1 cellular context compared by ENCODE assay signal in genomic region chr14:24147761-24148428, GRCh38.
A peak's percentile ranks its signal among the peaks of the same experiment; 100 is the strongest.
TF ChIP-seq lines count a peak whose summit lies in the region.

No MANE protein-coding gene starts in this region.

TF ChIP-seq in HepG2, 621 proteins besides CTCF, POLR2A, EP300 and RAD21 (continued from another document and continues in another):
- TF ChIP-seq IRF9 (CRISPR knock-in tag; IDR thresholded peaks at IDR 0.05; ENCODE audit: borderline replicate concordance) (peak; percentile 84; the same call in 1 of the 2 replicates), SYNCRIP (IDR thresholded peaks at IDR 0.05; ENCODE audit: insufficient read depth, low read depth, low read length) (no peak), ZSCAN9 (CRISPR knock-in tag; IDR thresholded peaks at IDR 0.05; ENCODE audit: borderline replicate concordance) (no peak), ZNF784 (CRISPR knock-in tag; IDR thresholded peaks at IDR 0.05; ENCODE audit: borderline replicate concordance) (no peak; the same call in 1 of the 2 replicates), ZBTB2 (CRISPR knock-in tag; IDR thresholded peaks at IDR 0.05; ENCODE audit: low read depth) (no peak), NCOA2 (CRISPR knock-in tag; IDR thresholded peaks at IDR 0.05) (peak; percentile 4; the same call in 1 of the 2 replicates), SSRP1 (CRISPR knock-in tag; IDR thresholded peaks at IDR 0.05) (no peak), ZNF674 (CRISPR knock-in tag; IDR thresholded peaks at IDR 0.05; ENCODE audit: low read depth) (no peak), ONECUT2 (CRISPR knock-in tag; IDR thresholded peaks at IDR 0.05) (no peak), SPEN (CRISPR knock-in tag; IDR thresholded peaks at IDR 0.05; ENCODE audit: low read depth) (no peak), ATAD3A (CRISPR knock-in tag; IDR thresholded peaks at IDR 0.05) (0 out of 2 replicates have a peak, but pooled peaks have one; percentile 31), ZNF75D (CRISPR knock-in tag; IDR thresholded peaks at IDR 0.05; ENCODE audit: borderline replicate concordance) (no peak), ARNTL (CRISPR knock-in tag; IDR thresholded peaks at IDR 0.05) (no peak), ZNF441 (CRISPR knock-in tag; IDR thresholded peaks at IDR 0.05; ENCODE audit: borderline replicate concordance) (no peak), RARA (CRISPR knock-in tag; IDR thresholded peaks at IDR 0.05) (no peak), NFIC (IDR thresholded peaks at IDR 0.05; ENCODE audit: low read length) (no peak), ZNF710 (CRISPR knock-in tag; IDR thresholded peaks at IDR 0.05; ENCODE audit: borderline replicate concordance) (0 out of 2 replicates have a peak, but pooled peaks have one; percentile 49), HOXA3 (CRISPR knock-in tag; IDR thresholded peaks at IDR 0.05) (0 out of 2 replicates have a peak, but pooled peaks have one; percentile 1), PHF5A (CRISPR knock-in tag; IDR thresholded peaks at IDR 0.05; ENCODE audit: low read depth, unreplicated experiment) (no peak), ZNF589 (CRISPR knock-in tag; conservative IDR thresholded peaks at IDR 0.05) (no peak), PLSCR1 (CRISPR knock-in tag; IDR thresholded peaks at IDR 0.05; ENCODE audit: borderline replicate concordance) (no peak), ERF (CRISPR knock-in tag; IDR thresholded peaks at IDR 0.05) (no peak), ZNF878 (CRISPR knock-in tag; IDR thresholded peaks at IDR 0.05) (no peak), ZBTB38 (CRISPR knock-in tag; IDR thresholded peaks at IDR 0.05) (peak; percentile 19; the same call in 1 of the 2 replicates), EEA1 (CRISPR knock-in tag; IDR thresholded peaks at IDR 0.05; ENCODE audit: borderline replicate concordance) (peak; percentile 96; the same call in 1 of the 2 replicates)
- TF ChIP-seq, protein P1, sequence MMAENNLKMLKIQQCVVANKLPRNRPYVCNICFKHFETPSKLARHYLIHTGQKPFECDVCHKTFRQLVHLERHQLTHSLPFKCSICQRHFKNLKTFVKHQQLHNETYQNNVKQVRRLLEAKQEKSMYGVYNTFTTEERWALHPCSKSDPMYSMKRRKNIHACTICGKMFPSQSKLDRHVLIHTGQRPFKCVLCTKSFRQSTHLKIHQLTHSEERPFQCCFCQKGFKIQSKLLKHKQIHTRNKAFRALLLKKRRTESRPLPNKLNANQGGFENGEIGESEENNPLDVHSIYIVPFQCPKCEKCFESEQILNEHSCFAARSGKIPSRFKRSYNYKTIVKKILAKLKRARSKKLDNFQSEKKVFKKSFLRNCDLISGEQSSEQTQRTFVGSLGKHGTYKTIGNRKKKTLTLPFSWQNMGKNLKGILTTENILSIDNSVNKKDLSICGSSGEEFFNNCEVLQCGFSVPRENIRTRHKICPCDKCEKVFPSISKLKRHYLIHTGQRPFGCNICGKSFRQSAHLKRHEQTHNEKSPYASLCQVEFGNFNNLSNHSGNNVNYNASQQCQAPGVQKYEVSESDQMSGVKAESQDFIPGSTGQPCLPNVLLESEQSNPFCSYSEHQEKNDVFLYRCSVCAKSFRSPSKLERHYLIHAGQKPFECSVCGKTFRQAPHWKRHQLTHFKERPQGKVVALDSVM (CRISPR knock-in tag; IDR thresholded peaks at IDR 0.05) = no peak
- TF ChIP-seq, protein P2, sequence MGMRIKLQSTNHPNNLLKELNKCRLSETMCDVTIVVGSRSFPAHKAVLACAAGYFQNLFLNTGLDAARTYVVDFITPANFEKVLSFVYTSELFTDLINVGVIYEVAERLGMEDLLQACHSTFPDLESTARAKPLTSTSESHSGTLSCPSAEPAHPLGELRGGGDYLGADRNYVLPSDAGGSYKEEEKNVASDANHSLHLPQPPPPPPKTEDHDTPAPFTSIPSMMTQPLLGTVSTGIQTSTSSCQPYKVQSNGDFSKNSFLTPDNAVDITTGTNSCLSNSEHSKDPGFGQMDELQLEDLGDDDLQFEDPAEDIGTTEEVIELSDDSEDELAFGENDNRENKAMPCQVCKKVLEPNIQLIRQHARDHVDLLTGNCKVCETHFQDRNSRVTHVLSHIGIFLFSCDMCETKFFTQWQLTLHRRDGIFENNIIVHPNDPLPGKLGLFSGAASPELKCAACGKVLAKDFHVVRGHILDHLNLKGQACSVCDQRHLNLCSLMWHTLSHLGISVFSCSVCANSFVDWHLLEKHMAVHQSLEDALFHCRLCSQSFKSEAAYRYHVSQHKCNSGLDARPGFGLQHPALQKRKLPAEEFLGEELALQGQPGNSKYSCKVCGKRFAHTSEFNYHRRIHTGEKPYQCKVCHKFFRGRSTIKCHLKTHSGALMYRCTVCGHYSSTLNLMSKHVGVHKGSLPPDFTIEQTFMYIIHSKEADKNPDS (CRISPR knock-in tag; IDR thresholded peaks at IDR 0.05) = no peak
- TF ChIP-seq, protein P3, sequence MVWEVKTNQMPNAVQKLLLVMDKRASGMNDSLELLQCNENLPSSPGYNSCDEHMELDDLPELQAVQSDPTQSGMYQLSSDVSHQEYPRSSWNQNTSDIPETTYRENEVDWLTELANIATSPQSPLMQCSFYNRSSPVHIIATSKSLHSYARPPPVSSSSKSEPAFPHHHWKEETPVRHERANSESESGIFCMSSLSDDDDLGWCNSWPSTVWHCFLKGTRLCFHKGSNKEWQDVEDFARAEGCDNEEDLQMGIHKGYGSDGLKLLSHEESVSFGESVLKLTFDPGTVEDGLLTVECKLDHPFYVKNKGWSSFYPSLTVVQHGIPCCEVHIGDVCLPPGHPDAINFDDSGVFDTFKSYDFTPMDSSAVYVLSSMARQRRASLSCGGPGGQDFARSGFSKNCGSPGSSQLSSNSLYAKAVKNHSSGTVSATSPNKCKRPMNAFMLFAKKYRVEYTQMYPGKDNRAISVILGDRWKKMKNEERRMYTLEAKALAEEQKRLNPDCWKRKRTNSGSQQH (CRISPR knock-in tag; IDR thresholded peaks at IDR 0.05; ENCODE audit: low read depth) = no peak
- TF ChIP-seq, protein P4, sequence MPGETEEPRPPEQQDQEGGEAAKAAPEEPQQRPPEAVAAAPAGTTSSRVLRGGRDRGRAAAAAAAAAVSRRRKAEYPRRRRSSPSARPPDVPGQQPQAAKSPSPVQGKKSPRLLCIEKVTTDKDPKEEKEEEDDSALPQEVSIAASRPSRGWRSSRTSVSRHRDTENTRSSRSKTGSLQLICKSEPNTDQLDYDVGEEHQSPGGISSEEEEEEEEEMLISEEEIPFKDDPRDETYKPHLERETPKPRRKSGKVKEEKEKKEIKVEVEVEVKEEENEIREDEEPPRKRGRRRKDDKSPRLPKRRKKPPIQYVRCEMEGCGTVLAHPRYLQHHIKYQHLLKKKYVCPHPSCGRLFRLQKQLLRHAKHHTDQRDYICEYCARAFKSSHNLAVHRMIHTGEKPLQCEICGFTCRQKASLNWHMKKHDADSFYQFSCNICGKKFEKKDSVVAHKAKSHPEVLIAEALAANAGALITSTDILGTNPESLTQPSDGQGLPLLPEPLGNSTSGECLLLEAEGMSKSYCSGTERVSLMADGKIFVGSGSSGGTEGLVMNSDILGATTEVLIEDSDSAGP (CRISPR knock-in tag; IDR thresholded peaks at IDR 0.05; ENCODE audit: borderline replicate concordance) = no peak
- TF ChIP-seq, protein P5, sequence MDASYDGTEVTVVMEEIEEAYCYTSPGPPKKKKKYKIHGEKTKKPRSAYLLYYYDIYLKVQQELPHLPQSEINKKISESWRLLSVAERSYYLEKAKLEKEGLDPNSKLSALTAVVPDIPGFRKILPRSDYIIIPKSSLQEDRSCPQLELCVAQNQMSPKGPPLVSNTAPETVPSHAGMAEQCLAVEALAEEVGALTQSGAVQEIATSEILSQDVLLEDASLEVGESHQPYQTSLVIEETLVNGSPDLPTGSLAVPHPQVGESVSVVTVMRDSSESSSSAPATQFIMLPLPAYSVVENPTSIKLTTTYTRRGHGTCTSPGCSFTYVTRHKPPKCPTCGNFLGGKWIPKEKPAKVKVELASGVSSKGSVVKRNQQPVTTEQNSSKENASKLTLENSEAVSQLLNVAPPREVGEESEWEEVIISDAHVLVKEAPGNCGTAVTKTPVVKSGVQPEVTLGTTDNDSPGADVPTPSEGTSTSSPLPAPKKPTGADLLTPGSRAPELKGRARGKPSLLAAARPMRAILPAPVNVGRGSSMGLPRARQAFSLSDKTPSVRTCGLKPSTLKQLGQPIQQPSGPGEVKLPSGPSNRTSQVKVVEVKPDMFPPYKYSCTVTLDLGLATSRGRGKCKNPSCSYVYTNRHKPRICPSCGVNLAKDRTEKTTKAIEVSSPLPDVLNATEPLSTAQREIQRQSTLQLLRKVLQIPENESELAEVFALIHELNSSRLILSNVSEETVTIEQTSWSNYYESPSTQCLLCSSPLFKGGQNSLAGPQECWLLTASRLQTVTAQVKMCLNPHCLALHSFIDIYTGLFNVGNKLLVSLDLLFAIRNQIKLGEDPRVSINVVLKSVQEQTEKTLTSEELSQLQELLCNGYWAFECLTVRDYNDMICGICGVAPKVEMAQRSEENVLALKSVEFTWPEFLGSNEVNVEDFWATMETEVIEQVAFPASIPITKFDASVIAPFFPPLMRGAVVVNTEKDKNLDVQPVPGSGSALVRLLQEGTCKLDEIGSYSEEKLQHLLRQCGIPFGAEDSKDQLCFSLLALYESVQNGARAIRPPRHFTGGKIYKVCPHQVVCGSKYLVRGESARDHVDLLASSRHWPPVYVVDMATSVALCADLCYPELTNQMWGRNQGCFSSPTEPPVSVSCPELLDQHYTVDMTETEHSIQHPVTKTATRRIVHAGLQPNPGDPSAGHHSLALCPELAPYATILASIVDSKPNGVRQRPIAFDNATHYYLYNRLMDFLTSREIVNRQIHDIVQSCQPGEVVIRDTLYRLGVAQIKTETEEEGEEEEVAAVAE (CRISPR knock-in tag; IDR thresholded peaks at IDR 0.05; ENCODE audit: borderline replicate concordance) = no peak
- TF ChIP-seq, protein P6, sequence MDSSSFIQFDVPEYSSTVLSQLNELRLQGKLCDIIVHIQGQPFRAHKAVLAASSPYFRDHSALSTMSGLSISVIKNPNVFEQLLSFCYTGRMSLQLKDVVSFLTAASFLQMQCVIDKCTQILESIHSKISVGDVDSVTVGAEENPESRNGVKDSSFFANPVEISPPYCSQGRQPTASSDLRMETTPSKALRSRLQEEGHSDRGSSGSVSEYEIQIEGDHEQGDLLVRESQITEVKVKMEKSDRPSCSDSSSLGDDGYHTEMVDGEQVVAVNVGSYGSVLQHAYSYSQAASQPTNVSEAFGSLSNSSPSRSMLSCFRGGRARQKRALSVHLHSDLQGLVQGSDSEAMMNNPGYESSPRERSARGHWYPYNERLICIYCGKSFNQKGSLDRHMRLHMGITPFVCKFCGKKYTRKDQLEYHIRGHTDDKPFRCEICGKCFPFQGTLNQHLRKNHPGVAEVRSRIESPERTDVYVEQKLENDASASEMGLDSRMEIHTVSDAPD (CRISPR knock-in tag; IDR thresholded peaks at IDR 0.05) = peak; percentile 56; the same call in 1 of the 2 replicates
- TF ChIP-seq, protein P7, sequence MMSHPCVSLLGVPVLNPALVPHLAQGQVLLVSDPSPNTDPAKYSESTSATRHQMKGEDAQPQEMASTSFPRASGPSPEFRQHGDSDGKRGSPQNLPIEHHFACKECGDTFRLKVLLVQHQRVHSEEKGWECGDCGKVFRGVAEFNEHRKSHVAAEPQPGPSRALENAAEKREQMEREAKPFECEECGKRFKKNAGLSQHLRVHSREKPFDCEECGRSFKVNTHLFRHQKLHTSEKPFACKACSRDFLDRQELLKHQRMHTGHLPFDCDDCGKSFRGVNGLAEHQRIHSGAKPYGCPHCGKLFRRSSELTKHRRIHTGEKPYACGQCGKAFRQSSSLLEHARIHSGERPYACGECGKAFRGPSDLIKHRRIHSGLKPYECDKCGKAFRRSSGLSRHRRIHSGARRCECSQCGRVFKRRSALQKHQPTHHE (CRISPR knock-in tag; IDR thresholded peaks at IDR 0.05; ENCODE audit: borderline replicate concordance) = no peak
